Comparison of ENCODE assay signal across 8 cellular contexts in genomic region chr3:42880601-42881451, GRCh38. TPM values are rescaled to one million over a fixed set of nuclear protein-coding genes. Genes with fewer than 3 reads are reported as not detected.
DNase-seq lines count a peak whose midpoint lies in the region; ATAC-seq, FAIRE-seq and TF ChIP-seq lines count a peak whose summit lies in the region.

No MANE protein-coding gene starts in this region.

- intact Hi-C loops in aorta (cut with DNase I): loop anchor here (1.0 to 5.0 kb wide), 3 partner anchors 49 to 100 kb away; no protein-coding TSS in a partner anchor

- H3K4me2 ChIP-seq in hepatocyte: peak overlapping the region; percentile 90

- no peaks in the 10 kb centered on the region for H3K9me3 ChIP-seq in hepatocyte (ENCODE audit: low read depth)
- no peaks in the 10 kb centered on the region for H3K9me3 ChIP-seq in aorta (ENCODE audit: control insufficient read depth, low read length)

- H3K4me3 ChIP-seq in hepatocyte: peak overlapping the region; percentile 68
- H3K4me3 ChIP-seq in rectal smooth muscle tissue (ENCODE audit: low read length): peak overlapping the region; percentile 74
- H3K4me3 ChIP-seq in aorta (ENCODE audit: low read length in 2 of 2): peak overlapping the region; percentile 58 to 70

- no peaks in the 10 kb centered on the region for H3K9me2 ChIP-seq in hepatocyte (replicated peaks; ENCODE audit: insufficient read depth)

- 11% methylated on average over 55 of the region's 61 CpGs for WGBS in hepatocyte (ENCODE audit: low lambda C conversion rate, missing lambda C conversion rate)
- WGBS in aorta, 2 donors: 2 to 3% methylated on average over 59 to 61 of the region's 61 CpGs

- H3K27ac ChIP-seq in hepatocyte (peak overlapping the region; percentile 37), rectal smooth muscle tissue (ENCODE audit: low read depth, low read length) (peak overlapping the region; percentile 69), aorta (ENCODE audit: low read depth in 1 of 2, low read length in 2 of 2) (no peak overlapping the region)

- no peak for TF ChIP-seq POLR2A in GM12891 (IDR thresholded peaks at IDR 0.05; ENCODE audit: low read depth, low read length)

- no peaks in the 10 kb centered on the region for H3K79me2 ChIP-seq in hepatocyte

- peak overlapping the region; percentile 46 for H3K9ac ChIP-seq in rectal smooth muscle tissue (ENCODE audit: low read length)

- peak; percentile 90 for TF ChIP-seq CTCF in hepatocyte (IDR thresholded peaks at IDR 0.05; ENCODE audit: poor library complexity)

- DNase-seq in GM12891 (ENCODE audit: insufficient read length, low spot score): peak; percentile 93
- peak; percentile 64 for DNase-seq in NCI-H1092 (lab: John Stamatoyannopoulos, UW)
- DNase-seq in T-helper 1 cell: peak; percentile 73 to 92 (median 81)
- peak in 54 of 56 donors; percentile 16 to 86 (median 64) for DNase-seq in amygdala (lab: John Stamatoyannopoulos, UW)
- DNase-seq in hepatocyte (ENCODE audit: low spot score): peak; percentile 92
- peak; percentile 91 to 94 for DNase-seq in aorta

- peak overlapping the region; percentile 98 for H2AFZ ChIP-seq in hepatocyte

- H3K36me3 ChIP-seq in hepatocyte (replicated peaks; ENCODE audit: insufficient read depth, low read depth): no peaks in the 10 kb centered on the region
- H3K36me3 ChIP-seq in rectal smooth muscle tissue (ENCODE audit: control insufficient read depth, insufficient read depth, low read length): no peaks in the 10 kb centered on the region
- no peaks in the 10 kb centered on the region for H3K36me3 ChIP-seq in aorta (ENCODE audit: control insufficient read depth in 1 of 2, insufficient read depth in 2 of 2, low read length in 1 of 2)

- peaks cover 5% of the 10 kb centered on the region for H3K4me1 ChIP-seq in hepatocyte (ENCODE audit: insufficient read depth)
- peaks cover 2% of the 10 kb centered on the region for H3K4me1 ChIP-seq in rectal smooth muscle tissue (ENCODE audit: control insufficient read depth, insufficient read depth, low read length)
- H3K4me1 ChIP-seq in aorta (ENCODE audit: control insufficient read depth in 1 of 2, insufficient read depth in 2 of 2, low read length in 2 of 2): no peaks in the 10 kb centered on the region

- no peaks in the 10 kb centered on the region for H4K20me1 ChIP-seq in hepatocyte (ENCODE audit: insufficient read depth, poor library complexity, severe bottlenecking)

- ATAC-seq in HG02642 (IDR thresholded peaks at IDR 0.05; ENCODE audit: poor library complexity, unreplicated experiment) (peak; percentile 98), aorta (ENCODE audit: low FRiP score) (peak; percentile 98)

- peak; percentile 93 for FAIRE-seq in GM12891 (lab: Jason Lieb, UNC)

- peaks cover 3% of the 10 kb centered on the region for H3K27me3 ChIP-seq in hepatocyte
- H3K27me3 ChIP-seq in rectal smooth muscle tissue (ENCODE audit: control insufficient read depth, insufficient read depth, low read length): no peaks in the 10 kb centered on the region
- H3K27me3 ChIP-seq in aorta (ENCODE audit: control insufficient read depth in 1 of 2, insufficient read depth in 2 of 2, low read length in 1 of 2): no peaks in the 10 kb centered on the region

TF ChIP-seq in GM12891, 5 proteins besides CTCF, POLR2A, EP300 and RAD21:
- TF ChIP-seq PAX5 (IDR thresholded peaks at IDR 0.05; ENCODE audit: insufficient read depth, low read length, severe bottlenecking) (no peak), SPI1 (IDR thresholded peaks at IDR 0.05; ENCODE audit: low read depth, low read length) (no peak), POLR2AphosphoS5 (IDR thresholded peaks at IDR 0.05; ENCODE audit: low read depth, low read length) (no peak), POU2F2 (IDR thresholded peaks at IDR 0.05; ENCODE audit: low read depth, low read length) (no peak), TAF1 (IDR thresholded peaks at IDR 0.05; ENCODE audit: low read depth, low read length) (no peak)

RNA-seq across cellular contexts. Expression of gene CYP8B1, which starts 5.1 kb away (rescaled TPM):
- polyA plus RNA-seq in GM12891 (2012; ENCODE audit: low read depth, missing spikeins): not detected
- total RNA-seq in hepatocyte: 5.7 and 5.9 TPM in 2 replicates
- polyA plus RNA-seq in hepatocyte: 2.2 and 4.5 TPM in 2 replicates
- total RNA-seq in aorta: not detected
- under 1 TPM in 1 of 2 donors, not detected in 1; 0.10 TPM for polyA plus RNA-seq in aorta

RNA-seq across cellular contexts. Expression of gene ZNF662, which starts 25.1 kb away (rescaled TPM):
- not detected for polyA plus RNA-seq in GM12891 (2012; ENCODE audit: low read depth, missing spikeins)
- 0.07 TPM in 1 of 2 replicates, not detected in the other for total RNA-seq in hepatocyte
- not detected in 2 replicates for polyA plus RNA-seq in hepatocyte
- 10 to 100 TPM; 13.0 to 18.1 TPM for total RNA-seq in aorta
- 1 to 10 TPM; 1.0 to 9.8 TPM for polyA plus RNA-seq in aorta

Comparison
In these comparisons a context has a peak if more than half of its experiments do, and no peak if none do; other contexts are left out.
1. H3K27ac ChIP-seq: peak in hepatocyte (single experiment) and rectal smooth muscle tissue (single experiment); none in aorta (0 of 2).
2. RNA of gene ZNF662, which starts 25.1 kb away (total RNA-seq): 13.0 to 18.1 TPM in aorta; 0.07 TPM in hepatocyte; every median in the first group is over 10 times any median in the second.
3. Peak in every context shown above with its lines, with median percentiles within 50 percentile points of each other: DNase-seq and H3K4me3 ChIP-seq.